ENCODE assay signal across 17 cellular contexts in the genomic region with DNA sequence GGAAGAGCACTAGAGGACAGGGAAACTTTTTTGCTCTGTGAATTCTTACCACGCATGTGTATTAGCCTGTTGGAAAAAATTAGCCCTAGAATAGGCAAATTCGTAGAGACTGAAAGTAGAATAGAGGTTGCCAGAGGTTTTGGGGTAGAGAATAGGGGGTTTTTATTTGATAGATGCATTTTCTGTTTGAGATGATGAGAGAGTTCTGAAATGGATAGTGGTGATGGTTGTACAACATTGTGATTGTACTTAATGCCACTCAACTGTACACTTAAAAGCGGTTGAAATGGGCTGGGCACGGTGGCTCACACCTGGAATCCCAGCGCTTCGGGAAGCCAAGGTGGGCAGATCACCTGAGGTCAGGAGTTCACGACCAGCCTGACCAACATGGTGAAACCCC. TPM values are rescaled to one million over a fixed set of nuclear protein-coding genes. Genes with fewer than 3 reads are reported as not detected.
DNase-seq lines count a peak whose midpoint lies in the region; ATAC-seq and TF ChIP-seq lines count a peak whose summit lies in the region.
"Had no signal": no experiment of that assay in that cellular context is flagged by ENCODE, and none has a peak within 500 bp of the region (broad histone marks: within the 10 kb centered on the region; RNA-seq: fewer than 3 reads in every experiment).

No MANE protein-coding gene starts in this region.

- no peaks in the 10 kb centered on the region for H4K20me1 ChIP-seq in osteoblast (ENCODE audit: insufficient read depth, low read length)
- H4K20me1 ChIP-seq: BLaER1 had no signal

- DNase-seq in activated naive CD4-positive, alpha-beta T cell treated with anti-CD3 and anti-CD28 coated beads for 36 hours: no peak
- DNase-seq in GM12865 (ENCODE audit: low read depth) (peak; percentile 31), osteoblast (ENCODE audit: insufficient read length, low spot score, missing footprints) (peak; percentile 45), Peyer's patch (no peak)
- DNase-seq: 8988T; AML-193; Caco-2; CD8-positive, alpha-beta memory T cell; DMS53; GF-D8; GM23248; H9 had no signal

- CTCF ChIA-PET in activated naive CD4-positive, alpha-beta T cell treated with anti-CD3 and anti-CD28 coated beads for 36 hours (lab: Charles Lee): no interaction called here

- intact Hi-C loops in activated naive CD4-positive, alpha-beta T cell treated with anti-CD3 and anti-CD28 coated beads for 36 hours (cut with micrococcal nuclease): no loop called here

- no peaks in the 10 kb centered on the region for H3K9me3 Mint-ChIP-seq in activated naive CD4-positive, alpha-beta T cell treated with anti-CD3 and anti-CD28 coated beads, Interleukin-2, amount 50 U/mL, for 24 hours
- H3K9me3 Mint-ChIP-seq in activated naive CD4-positive, alpha-beta T cell treated with anti-CD3 and anti-CD28 coated beads for 36 hours: no peaks in the 10 kb centered on the region
- H3K9me3 Mint-ChIP-seq in activated T-helper 17 cell treated with anti-CD3 and anti-CD28 coated beads, Interleukin-2, amount 50 U/mL, for 72 hours: no peaks in the 10 kb centered on the region
- H3K9me3 Mint-ChIP-seq: CD8-positive, alpha-beta memory T cell had no signal

- H3K4me1 ChIP-seq in osteoblast (ENCODE audit: insufficient read depth, low read length): no peaks in the 10 kb centered on the region
- no peaks in the 10 kb centered on the region for H3K4me1 ChIP-seq in Peyer's patch
- H3K4me1 ChIP-seq: Caco-2 had no signal

- H3K27ac Mint-ChIP-seq in activated naive CD4-positive, alpha-beta T cell treated with anti-CD3 and anti-CD28 coated beads, Interleukin-2, amount 50 U/mL, for 24 hours: peak overlapping the region; percentile 77
- H3K27ac Mint-ChIP-seq in activated naive CD4-positive, alpha-beta T cell treated with anti-CD3 and anti-CD28 coated beads for 36 hours: no peak overlapping the region
- peak overlapping the region; percentile 23 for H3K27ac Mint-ChIP-seq in activated T-helper 17 cell treated with anti-CD3 and anti-CD28 coated beads, Interleukin-2, amount 50 U/mL, for 72 hours
- H3K27ac Mint-ChIP-seq: CD8-positive, alpha-beta memory T cell; H9 had no signal

- H3K4me1 Mint-ChIP-seq in activated naive CD4-positive, alpha-beta T cell treated with anti-CD3 and anti-CD28 coated beads, Interleukin-2, amount 50 U/mL, for 24 hours: peaks cover 11% of the 10 kb centered on the region
- peaks cover 4% of the 10 kb centered on the region for H3K4me1 Mint-ChIP-seq in activated naive CD4-positive, alpha-beta T cell treated with anti-CD3 and anti-CD28 coated beads for 36 hours (ENCODE audit: low read depth)
- peaks cover 26% of the 10 kb centered on the region for H3K4me1 Mint-ChIP-seq in activated T-helper 17 cell treated with anti-CD3 and anti-CD28 coated beads, Interleukin-2, amount 50 U/mL, for 72 hours

- peak; percentile 83 for ATAC-seq in activated T-helper 17 cell treated with anti-CD3 and anti-CD28 coated beads, Interleukin-2, amount 50 U/mL, for 72 hours (replicated peaks)
- no peak for ATAC-seq in HG02973 (IDR thresholded peaks at IDR 0.05; ENCODE audit: unreplicated experiment)

- H3K27me3 Mint-ChIP-seq in activated naive CD4-positive, alpha-beta T cell treated with anti-CD3 and anti-CD28 coated beads, Interleukin-2, amount 50 U/mL, for 24 hours: no peaks in the 10 kb centered on the region
- no peaks in the 10 kb centered on the region for H3K27me3 Mint-ChIP-seq in activated naive CD4-positive, alpha-beta T cell treated with anti-CD3 and anti-CD28 coated beads for 36 hours (ENCODE audit: low read depth)
- peaks cover 3% of the 10 kb centered on the region for H3K27me3 Mint-ChIP-seq in activated T-helper 17 cell treated with anti-CD3 and anti-CD28 coated beads, Interleukin-2, amount 50 U/mL, for 72 hours

- no peak overlapping the region for H2AFZ ChIP-seq in osteoblast (ENCODE audit: low read length)
- H2AFZ ChIP-seq: GM23248 had no signal

- no peaks in the 10 kb centered on the region for H3K36me3 Mint-ChIP-seq in activated naive CD4-positive, alpha-beta T cell treated with anti-CD3 and anti-CD28 coated beads, Interleukin-2, amount 50 U/mL, for 24 hours
- no peaks in the 10 kb centered on the region for H3K36me3 Mint-ChIP-seq in activated naive CD4-positive, alpha-beta T cell treated with anti-CD3 and anti-CD28 coated beads for 36 hours (ENCODE audit: low read depth)
- H3K36me3 Mint-ChIP-seq in activated T-helper 17 cell treated with anti-CD3 and anti-CD28 coated beads, Interleukin-2, amount 50 U/mL, for 72 hours (ENCODE audit: low read depth): no peaks in the 10 kb centered on the region
- H3K36me3 Mint-ChIP-seq: CD8-positive, alpha-beta memory T cell had no signal

- H3K27ac ChIP-seq in osteoblast (ENCODE audit: low read depth, low read length) (no peak overlapping the region), Peyer's patch (no peak overlapping the region)
- H3K27ac ChIP-seq: BLaER1, GM23248 had no signal

- no peaks in the 10 kb centered on the region for H3K79me2 ChIP-seq in osteoblast (ENCODE audit: insufficient read depth, low read length)

- H3K4me3 Mint-ChIP-seq in activated naive CD4-positive, alpha-beta T cell treated with anti-CD3 and anti-CD28 coated beads, Interleukin-2, amount 50 U/mL, for 24 hours: no peak overlapping the region
- H3K4me3 Mint-ChIP-seq in activated naive CD4-positive, alpha-beta T cell treated with anti-CD3 and anti-CD28 coated beads for 36 hours: no peak overlapping the region
- H3K4me3 Mint-ChIP-seq in activated T-helper 17 cell treated with anti-CD3 and anti-CD28 coated beads, Interleukin-2, amount 50 U/mL, for 72 hours: peak overlapping the region; percentile 16
- H3K4me3 Mint-ChIP-seq: CD8-positive, alpha-beta memory T cell; H9 had no signal

- H3K27me3 ChIP-seq in osteoblast (ENCODE audit: insufficient read depth, low read length): peaks cover 7% of the 10 kb centered on the region
- no peaks in the 10 kb centered on the region for H3K27me3 ChIP-seq in Peyer's patch
- H3K27me3 ChIP-seq: BLaER1 had no signal

- no peak for TF ChIP-seq POLR2A in Peyer's patch (IDR thresholded peaks at IDR 0.05)

- H3K4me3 ChIP-seq in GM12865 (ENCODE audit: low read depth, low read length) (no peak overlapping the region), osteoblast (ENCODE audit: insufficient read depth, low read length) (no peak overlapping the region), Peyer's patch (no peak overlapping the region)
- H3K4me3 ChIP-seq: BLaER1, GM23248 had no signal

- H3K4me2 ChIP-seq in osteoblast (ENCODE audit: insufficient read depth, low read length): no peak overlapping the region
- H3K4me2 ChIP-seq: BLaER1 had no signal

- H3K36me3 ChIP-seq in osteoblast (ENCODE audit: insufficient read depth, low read length): no peaks in the 10 kb centered on the region
- H3K36me3 ChIP-seq in Peyer's patch: no peaks in the 10 kb centered on the region
- H3K36me3 ChIP-seq: BLaER1 had no signal

- TF ChIP-seq CTCF in GM12865 (IDR thresholded peaks at IDR 0.05; ENCODE audit: insufficient read depth, low read depth, low read length, missing control alignments): no peak
- no peak for TF ChIP-seq CTCF in osteoblast (IDR thresholded peaks at IDR 0.05; ENCODE audit: extremely low read depth, low read depth, low read length)
- no peak for TF ChIP-seq CTCF in Peyer's patch (IDR thresholded peaks at IDR 0.05)

- no peaks in the 10 kb centered on the region for H3K9me3 ChIP-seq in osteoblast (ENCODE audit: low read depth, low read length)
- no peaks in the 10 kb centered on the region for H3K9me3 ChIP-seq in Peyer's patch

RNA-seq across cellular contexts. Expression of gene DOC2B, which starts 8.0 kb away (rescaled TPM):
- total RNA-seq in activated naive CD4-positive, alpha-beta T cell treated with anti-CD3 and anti-CD28 coated beads for 36 hours: under 1 TPM in 1 of 2 experiments, not detected in 1; 0.14 TPM
- 1 to 10 TPM in 1 of 2 donors, under 1 TPM in 1; 0.45 to 1.3 TPM for total RNA-seq in activated T-helper 17 cell treated with anti-CD3 and anti-CD28 coated beads, Interleukin-2, amount 50 U/mL, for 72 hours
- not detected in 2 replicates for total RNA-seq in osteoblast
- total RNA-seq in Peyer's patch: 10 to 100 TPM in 1 of 4 donors, 1 to 10 TPM in 3; 4.2 to 29.7 (median 6.1) TPM
- total RNA-seq: Caco-2, GM23248, HT-29 had no signal

RNA-seq across cellular contexts. Expression of gene SCGB1C2, which starts 52.1 kb away (rescaled TPM):
- total RNA-seq in activated naive CD4-positive, alpha-beta T cell treated with anti-CD3 and anti-CD28 coated beads for 36 hours: not detected
- total RNA-seq in activated T-helper 17 cell treated with anti-CD3 and anti-CD28 coated beads, Interleukin-2, amount 50 U/mL, for 72 hours: not detected
- total RNA-seq in osteoblast: not detected in 2 replicates
- not detected for total RNA-seq in Peyer's patch
- total RNA-seq: Caco-2; CD8-positive, alpha-beta memory T cell; GM23248; H9; HT-29 had no signal

Comparison
In these comparisons a context has a peak if more than half of its experiments do, and no peak if none do; other contexts are left out.
1. DNase-seq: peak in GM12865 (single experiment) and osteoblast (single experiment); none in activated naive CD4-positive, alpha-beta T cell treated with anti-CD3 and anti-CD28 coated beads for 36 hours (single experiment) and Peyer's patch (0 of 3).